1 cellular context compared by ENCODE assay signal in the genomic region with DNA sequence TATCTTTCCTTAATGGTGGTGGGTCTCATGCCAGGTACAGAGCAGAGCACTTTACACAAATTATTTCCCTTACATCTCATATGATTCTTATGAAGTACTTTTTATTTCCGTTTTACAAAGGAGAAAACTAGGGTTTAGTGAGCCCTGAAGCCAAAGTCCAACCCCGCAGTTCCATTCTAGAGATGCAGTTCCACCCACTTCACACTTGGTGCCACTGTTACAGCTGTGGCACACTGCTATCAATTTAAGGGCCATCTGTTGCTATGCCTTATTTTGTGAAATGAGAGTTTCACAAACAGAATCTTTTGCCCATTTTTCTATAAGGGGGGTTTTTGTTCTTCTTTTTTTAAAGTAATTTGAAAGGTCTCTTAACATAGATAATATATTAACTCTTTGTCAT.
TF ChIP-seq lines count a peak whose summit lies in the region.

No MANE protein-coding gene starts in this region.

TF ChIP-seq in H1, 55 proteins besides CTCF, POLR2A, EP300 and RAD21:
- TF ChIP-seq, protein P1, sequence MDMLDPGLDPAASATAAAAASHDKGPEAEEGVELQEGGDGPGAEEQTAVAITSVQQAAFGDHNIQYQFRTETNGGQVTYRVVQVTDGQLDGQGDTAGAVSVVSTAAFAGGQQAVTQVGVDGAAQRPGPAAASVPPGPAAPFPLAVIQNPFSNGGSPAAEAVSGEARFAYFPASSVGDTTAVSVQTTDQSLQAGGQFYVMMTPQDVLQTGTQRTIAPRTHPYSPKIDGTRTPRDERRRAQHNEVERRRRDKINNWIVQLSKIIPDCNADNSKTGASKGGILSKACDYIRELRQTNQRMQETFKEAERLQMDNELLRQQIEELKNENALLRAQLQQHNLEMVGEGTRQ (IDR thresholded peaks at IDR 0.05; ENCODE audit: low read length): no peak
- no peak for TF ChIP-seq CEBPB (IDR thresholded peaks at IDR 0.05; ENCODE audit: low read depth, low read length)
- no peak for TF ChIP-seq RFX5 (IDR thresholded peaks at IDR 0.05; ENCODE audit: borderline replicate concordance, low read depth, low read length)
- TF ChIP-seq GTF2F1 (IDR thresholded peaks at IDR 0.05; ENCODE audit: borderline replicate concordance, low read depth, low read length): no peak
- no peak for TF ChIP-seq ASH2L (IDR thresholded peaks at IDR 0.05; ENCODE audit: low read length)
TF ChIP-seq in H1: peak in this region for 0.
